Comparison of ENCODE assay signal across 27 cellular contexts in the genomic region with DNA sequence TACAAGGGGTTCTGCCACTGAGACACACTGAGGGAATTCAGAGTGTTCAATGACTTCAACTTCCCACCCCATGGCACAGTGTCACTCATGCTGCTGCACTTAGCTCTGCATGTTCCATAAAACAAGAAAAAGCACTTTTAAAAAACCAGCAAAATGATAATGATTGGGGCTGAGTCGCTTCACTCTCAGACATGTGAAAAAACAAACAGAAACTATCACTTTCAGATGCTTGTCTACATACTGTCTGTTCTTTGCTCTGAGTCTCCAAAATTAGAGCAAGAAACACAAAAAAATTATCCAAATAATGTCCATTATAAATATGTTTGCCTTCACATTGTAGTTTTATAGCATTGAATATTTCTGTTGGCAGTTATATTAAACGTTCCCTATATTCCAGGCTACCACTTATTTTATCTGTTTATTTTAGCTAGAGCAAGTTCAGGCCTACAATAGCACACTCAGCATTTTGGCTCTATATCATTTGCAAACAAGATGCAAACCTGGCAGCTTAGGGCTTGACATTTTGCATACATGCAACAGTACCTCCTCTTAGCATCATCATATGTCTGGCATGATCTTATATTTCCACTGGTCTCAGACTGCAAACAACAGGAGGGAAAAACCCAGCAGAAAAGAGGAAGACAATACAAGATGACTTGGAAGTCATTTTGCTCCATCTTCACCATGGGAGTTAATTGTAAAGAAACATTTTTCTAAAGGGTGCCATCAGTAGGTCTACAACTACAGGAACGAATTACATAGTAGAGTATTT.
DNase-seq lines count a peak whose midpoint lies in the region; ATAC-seq and TF ChIP-seq lines count a peak whose summit lies in the region.
"Had no signal": no experiment of that assay in that cellular context is flagged by ENCODE, and none has a peak within 500 bp of the region (broad histone marks: within the 10 kb centered on the region; RNA-seq: fewer than 3 reads in every experiment).

No MANE protein-coding gene starts in this region.

- peak; percentile 56 for ATAC-seq in GM18511 (IDR thresholded peaks at IDR 0.05; ENCODE audit: unreplicated experiment)
- peak; percentile 45 for ATAC-seq in GM21360 (IDR thresholded peaks at IDR 0.05; ENCODE audit: unreplicated experiment)
- peak; percentile 49 for ATAC-seq in HG03095 (IDR thresholded peaks at IDR 0.05; ENCODE audit: unreplicated experiment)
- no peak for ATAC-seq in upper lobe of right lung
- ATAC-seq: activated naive CD8-positive, alpha-beta T cell treated with anti-CD3 and anti-CD28 coated beads, Interleukin-2, amount 50 U/mL, for 24 hours; esophagus mucosa; foreskin keratinocyte; HCT116; left cardiac atrium; mucosa of descending colon; natural killer cell treated with Interleukin-12 subunit alpha and Interleukin-12 subunit beta and Interleukin-15 and Interleukin-18, amount 100 ng/mL, for 72 hours; PC-3; SK-N-SH treated with all-trans-retinoic acid at 6 μM for 48 hours; T-helper 17 cell had no signal

- H3K36me3 ChIP-seq in SK-N-MC (ENCODE audit: insufficient read depth, low read length) (no peaks in the 10 kb centered on the region), upper lobe of right lung (no peaks in the 10 kb centered on the region)
- H3K36me3 ChIP-seq: MG63, tibial artery had no signal

- no peaks in the 10 kb centered on the region for H3K4me1 ChIP-seq in upper lobe of right lung
- H3K4me1 ChIP-seq: foreskin keratinocyte, tibial artery had no signal

- H3K9me3 ChIP-seq in SK-N-MC (ENCODE audit: low read depth, low read length) (no peaks in the 10 kb centered on the region), upper lobe of right lung (no peaks in the 10 kb centered on the region)
- H3K9me3 ChIP-seq: MG63, mucosa of descending colon, tibial artery had no signal

- H3K27ac ChIP-seq in SK-N-MC: peak overlapping the region; percentile 49
- no peak overlapping the region for H3K27ac ChIP-seq in upper lobe of right lung
- H3K27ac ChIP-seq: foreskin keratinocyte, skin epidermis, tibial artery had no signal

- H3K27me3 ChIP-seq in upper lobe of right lung: no peaks in the 10 kb centered on the region
- H3K27me3 ChIP-seq: foreskin keratinocyte, MG63, tibial artery had no signal

- H3K9ac ChIP-seq in SK-N-MC (ENCODE audit: insufficient read length): no peak overlapping the region

- TF ChIP-seq CTCF in upper lobe of right lung (IDR thresholded peaks at IDR 0.05) (no peak), GM10266 (IDR thresholded peaks at IDR 0.05; ENCODE audit: control insufficient read depth, insufficient read depth, low read depth, missing control alignments) (no peak)

- no peak for DNase-seq in SK-N-MC (ENCODE audit: low read depth, low spot score)
- no peak for DNase-seq in AG20443 (ENCODE audit: low spot score)
- no peak for DNase-seq in activated CD4-positive, CD25-positive, alpha-beta regulatory T cell treated with anti-CD3 and anti-CD28 coated beads, Interleukin-2, amount 50 U/mL, for 72 hours
- DNase-seq in upper lobe of right lung: no peak
- DNase-seq in GM10266 (ENCODE audit: extremely low spot score): no peak
- DNase-seq: activated gamma-delta T cell; activated naive CD8-positive, alpha-beta T cell treated with anti-CD3 and anti-CD28 coated beads, Interleukin-2, amount 50 U/mL, for 24 hours; activated T-cell treated with anti-CD3 and anti-CD28 coated beads, Interleukin-2, amount 50 U/mL, for 1 hour; central memory CD4-positive, alpha-beta T cell; foreskin keratinocyte; KG1; left cardiac atrium; MG63; mucosa of descending colon; NCI-H1436; PC-3; stimulated activated CD8-positive, alpha-beta memory T cell treated with anti-CD3 and anti-CD28 coated beads, Interleukin-4, amount 100 ng/mL, for 48 hours; T-helper 17 cell; tibial artery had no signal

- intact Hi-C loops in upper lobe of right lung (cut with DNase I): no loop called here

- H3K4me3 ChIP-seq in SK-N-MC (peak overlapping the region; percentile 29), upper lobe of right lung (no peak overlapping the region)
- H3K4me3 ChIP-seq: MG63, mucosa of descending colon, skin epidermis, tibial artery had no signal
